In genomic region chr6:21103626-21104224, GRCh38 we compare ENCODE assay signal across 1 cellular context.
TF ChIP-seq lines count a peak whose summit lies in the region.

No MANE protein-coding gene starts in this region.

TF ChIP-seq in liver, 16 proteins besides CTCF, POLR2A, EP300 and RAD21 (continued from another document):
- TF ChIP-seq ZBTB33 (IDR thresholded peaks at IDR 0.05) (no peak), SP1 (IDR thresholded peaks at IDR 0.05) (peak; percentile 13), FOXA1 (IDR thresholded peaks at IDR 0.05) (peak; percentile 46), EGR1 (IDR thresholded peaks at IDR 0.05; ENCODE audit: low read depth in 2 of 2) (no peak), HNF4G (IDR thresholded peaks at IDR 0.05) (no peak), MAX (IDR thresholded peaks at IDR 0.05) (peak; percentile 25)
